17 cellular contexts compared by ENCODE assay signal in the genomic region with DNA sequence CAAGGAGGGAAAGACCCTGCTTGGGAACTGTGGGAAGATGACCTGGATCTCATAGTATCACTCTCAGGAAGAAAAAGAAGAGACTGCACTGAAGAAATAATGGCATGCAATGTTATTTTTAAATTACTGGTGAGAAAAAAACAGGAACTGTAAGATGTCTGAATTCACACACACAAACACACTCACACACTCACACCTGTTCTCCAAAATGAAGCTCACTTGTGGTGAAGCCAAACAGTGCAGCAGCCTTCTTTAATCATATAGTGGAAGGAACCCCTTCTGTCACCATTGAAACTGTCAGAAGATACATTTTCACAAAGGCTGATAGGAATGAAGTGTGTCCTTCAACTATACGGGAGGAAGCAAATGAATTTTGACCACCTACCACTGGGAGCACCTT.
DNase-seq lines count a peak whose midpoint lies in the region; ATAC-seq lines count a peak whose summit lies in the region.
"Had no signal": no experiment of that assay in that cellular context is flagged by ENCODE, and none has a peak within 500 bp of the region (broad histone marks: within the 10 kb centered on the region; RNA-seq: fewer than 3 reads in every experiment).

No MANE protein-coding gene starts in this region.

- H3K9me3 ChIP-seq in trophoblast cell (ENCODE audit: insufficient read depth, low read depth, low read length) = peaks cover 1% of the 10 kb centered on the region
- H3K9me3 ChIP-seq: MG63 had no signal

- H3K27ac ChIP-seq in trophoblast cell (ENCODE audit: low read depth, low read length) = peak overlapping the region; percentile 40
- H3K27ac ChIP-seq: 22Rv1 had no signal

- no peak overlapping the region for H3K4me2 ChIP-seq in trophoblast cell (ENCODE audit: low read length)

- no peak overlapping the region for H3K18ac ChIP-seq in trophoblast cell (ENCODE audit: low read length)

- H3K79me1 ChIP-seq in trophoblast cell (ENCODE audit: low read length) = peaks cover 7% of the 10 kb centered on the region

- H3K4me3 ChIP-seq in trophoblast cell (ENCODE audit: low read depth, low read length) = no peak overlapping the region
- H3K4me3 ChIP-seq: MG63 had no signal

- no peak overlapping the region for H4K12ac ChIP-seq in trophoblast cell (ENCODE audit: low read depth, low read length)

- no peak overlapping the region for H4K91ac ChIP-seq in trophoblast cell (ENCODE audit: low read depth, low read length)

- H3K4ac ChIP-seq in trophoblast cell (ENCODE audit: low read depth, low read length) = no peak overlapping the region

- H3K14ac ChIP-seq in trophoblast cell (ENCODE audit: low read length) = no peak overlapping the region

- no peak overlapping the region for H3K9ac ChIP-seq in trophoblast cell (ENCODE audit: low read length)

- H3K23ac ChIP-seq in trophoblast cell (ENCODE audit: low read length) = no peak overlapping the region

- no peak overlapping the region for H4K8ac ChIP-seq in trophoblast cell (ENCODE audit: low read depth, low read length)

- H3K36me3 ChIP-seq in trophoblast cell (ENCODE audit: control insufficient read depth in 1 of 2, insufficient read depth in 2 of 2, low read length in 2 of 2) = no peaks in the 10 kb centered on the region
- H3K36me3 ChIP-seq: MG63 had no signal

- no peak overlapping the region for H2BK12ac ChIP-seq in trophoblast cell (ENCODE audit: low read length)

- no peaks in the 10 kb centered on the region for H3K27me3 ChIP-seq in trophoblast cell (ENCODE audit: insufficient read depth, low read length)
- H3K27me3 ChIP-seq: MG63 had no signal

- peak; percentile 54 for ATAC-seq in HG02885 (IDR thresholded peaks at IDR 0.05; ENCODE audit: poor library complexity, unreplicated experiment)
- ATAC-seq in GM21367 (IDR thresholded peaks at IDR 0.05; ENCODE audit: unreplicated experiment) = no peak
- ATAC-seq: SK-N-SH treated with all-trans-retinoic acid at 6 μM for 48 hours, T-cell had no signal

- no peak overlapping the region for H2BK5ac ChIP-seq in trophoblast cell (ENCODE audit: low read depth, low read length, poor library complexity)

- H2AFZ ChIP-seq in trophoblast cell (ENCODE audit: insufficient read depth, low read length, poor library complexity) = no peak overlapping the region

- no peak overlapping the region for H2AK5ac ChIP-seq in trophoblast cell (ENCODE audit: low read length)

- no peaks in the 10 kb centered on the region for H3K79me2 ChIP-seq in trophoblast cell (ENCODE audit: control insufficient read depth, insufficient read depth, low read length, poor library complexity)

- WGBS in trophoblast cell (ENCODE audit: extremely low coverage, insufficient coverage, insufficient read length) = no CpG with 5 or more reads among the region's 1 CpG

- peak; percentile 6 for DNase-seq in DMS 273 (lab: John Stamatoyannopoulos, UW; ENCODE audit: unreplicated experiment)
- DNase-seq in DMS 273 treated with DMSO at 0.1 percent for 48 hours (lab: John Stamatoyannopoulos, UW) = no peak
- peak; percentile 19 for DNase-seq in NOMO-1 treated with dmso at 0.1 percent for 144 hours (lab: John Stamatoyannopoulos, UW; ENCODE audit: unreplicated experiment)
- no peak for DNase-seq in trophoblast cell
- no peak for DNase-seq in NCI-H345 treated with DMSO at 0.1 percent for 48 hours (lab: John Stamatoyannopoulos, UW; ENCODE audit: unreplicated experiment)
- no peak for DNase-seq in NCI-H187 treated with DMSO at 0.1 percent for 48 hours (lab: John Stamatoyannopoulos, UW)
- DNase-seq: H7, Kasumi-1, MG63, NCI-H2107, NCI-H774, SHP77 treated with DMSO at 0.1 percent for 48 hours, T-cell had no signal

- H3K4me1 ChIP-seq in trophoblast cell (ENCODE audit: control insufficient read depth in 1 of 2, insufficient read depth in 2 of 2, low read length in 2 of 2) = peaks cover 9 to 11% of the 10 kb centered on the region in 2 experiments

- no peak overlapping the region for H2BK120ac ChIP-seq in trophoblast cell (ENCODE audit: insufficient read depth, low read length, poor library complexity)

Comparison
In these comparisons a context has a peak if more than half of its experiments do, and no peak if none do; other contexts are left out.
1. DNase-seq: peak in DMS 273 (single experiment) and NOMO-1 treated with dmso at 0.1 percent for 144 hours (single experiment); none in DMS 273 treated with DMSO at 0.1 percent for 48 hours (single experiment), trophoblast cell (0 of 2), NCI-H345 treated with DMSO at 0.1 percent for 48 hours (single experiment) and NCI-H187 treated with DMSO at 0.1 percent for 48 hours (single experiment).